In the genomic region with DNA sequence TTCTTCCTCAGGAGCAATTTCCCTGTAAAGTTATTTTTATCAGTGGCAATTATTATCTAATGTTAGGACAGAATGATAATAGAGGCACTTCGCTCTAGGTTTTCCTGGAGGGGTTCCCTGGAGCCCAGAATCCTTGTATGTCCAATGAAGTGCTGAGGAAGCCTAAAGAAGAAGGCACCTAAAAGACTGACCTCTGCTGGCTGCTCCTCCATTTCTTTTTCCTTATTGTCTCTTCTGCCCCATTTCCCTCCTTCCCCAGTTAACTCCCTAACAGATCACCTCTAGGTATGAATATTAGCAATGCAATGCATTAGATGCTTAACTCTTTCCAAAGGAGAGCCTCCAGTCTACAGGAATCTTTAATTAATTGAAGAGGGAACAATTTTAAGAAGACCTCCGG, we compare ENCODE assay signal across 1 cellular context.
TF ChIP-seq lines count a peak whose summit lies in the region.

No MANE protein-coding gene starts in this region.

TF ChIP-seq in A549, 52 proteins besides CTCF, POLR2A, EP300 and RAD21 (continued from another document):
- TF ChIP-seq SREBF2 (IDR thresholded peaks at IDR 0.05) (no peak), MYC (IDR thresholded peaks at IDR 0.05; ENCODE audit: borderline replicate concordance, low read length) (no peak), GATA3 (IDR thresholded peaks at IDR 0.05; ENCODE audit: borderline replicate concordance) (no peak), ESRRA (IDR thresholded peaks at IDR 0.05; ENCODE audit: borderline replicate concordance, low read length) (no peak), KDM5A (IDR thresholded peaks at IDR 0.05) (no peak), NFE2L2 (conservative IDR thresholded peaks at IDR 0.05; ENCODE audit: low read length) (no peak)
- TF ChIP-seq, protein P1, sequence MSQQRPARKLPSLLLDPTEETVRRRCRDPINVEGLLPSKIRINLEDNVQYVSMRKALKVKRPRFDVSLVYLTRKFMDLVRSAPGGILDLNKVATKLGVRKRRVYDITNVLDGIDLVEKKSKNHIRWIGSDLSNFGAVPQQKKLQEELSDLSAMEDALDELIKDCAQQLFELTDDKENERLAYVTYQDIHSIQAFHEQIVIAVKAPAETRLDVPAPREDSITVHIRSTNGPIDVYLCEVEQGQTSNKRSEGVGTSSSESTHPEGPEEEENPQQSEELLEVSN (IDR thresholded peaks at IDR 0.05; ENCODE audit: borderline replicate concordance, low read depth): no peak
